8 cellular contexts compared by ENCODE assay signal in genomic region chr9:133347985-133348762, GRCh38. TPM values are rescaled to one million over a fixed set of nuclear protein-coding genes. Genes with fewer than 3 reads are reported as not detected.
DNase-seq lines count a peak whose midpoint lies in the region; ATAC-seq, FAIRE-seq and TF ChIP-seq lines count a peak whose summit lies in the region.

TSS of gene MED22 (minus strand) at chr9:133348131. CDS start at chr9:133346662, 1,469 bp downstream.
TSS of gene RPL7A (plus strand) at chr9:133348218. CDS start at chr9:133348244, 26 bp downstream.

- CTCF ChIA-PET in A549 (lab: Yijun Ruan, JAX): interaction anchor here (0.9 to 3.4 kb wide), 4 partner anchors 15 to 162 kb away, joined by 3 to 10 read pairs (median 4); no protein-coding TSS in a partner anchor
- CTCF ChIA-PET in WTC11 (lab: Charles Lee): interaction anchor here (1.0 to 2.3 kb wide), 6 partner anchors 9 to 162 kb away, joined by 3 to 8 read pairs (median 4); partner anchors contain the start of genes SURF1 and SURF2

- peaks cover 19% of the 10 kb centered on the region for H3K4me1 ChIP-seq in A549

- H3K36me3 Mint-ChIP-seq in WTC11 (peaks cover 73% of the 10 kb centered on the region), immature natural killer cell (peaks cover 8 to 37% (median 14%) of the 10 kb centered on the region in 3 donors)

- FAIRE-seq in A549 (lab: Jason Lieb, UNC): no peak
- FAIRE-seq in bronchial epithelial cell (lab: Jason Lieb, UNC): no peak

- peak within 1 kb of the TSS; percentile 98 to 99 for H3K27ac ChIP-seq in A549

- no peak for TF ChIP-seq RAD21 in A549 (conservative IDR thresholded peaks at IDR 0.05 in 1 of 2, IDR thresholded peaks at IDR 0.05 in 1 of 2)

- peak within 1 kb of the TSS; percentile 87 for H3K4me2 ChIP-seq in A549

- H3K9me3 Mint-ChIP-seq in WTC11 (no peaks in the 10 kb centered on the region), immature natural killer cell (no peaks in the 10 kb centered on the region)

- TF ChIP-seq POLR2A in A549 (IDR thresholded peaks at IDR 0.05; ENCODE audit: low read length): peak; percentile 99

- no peaks in the 10 kb centered on the region for H3K27me3 ChIP-seq in bronchial epithelial cell (ENCODE audit: control insufficient read depth, insufficient read depth, low read length)

- H3K27ac Mint-ChIP-seq in WTC11 (peak within 1 kb of the TSS; percentile 96), immature natural killer cell (peak within 1 kb of the TSS; percentile 90 to 99 (median 96))

- TF ChIP-seq EP300 in A549 (IDR thresholded peaks at IDR 0.05): no peak

- H3K4me3 ChIP-seq in A549 (peak within 1 kb of the TSS; percentile 100), bronchial epithelial cell (ENCODE audit: low read depth, low read length) (peak within 1 kb of the TSS; percentile 62)

- no peak for TF ChIP-seq CTCF in A549 (IDR thresholded peaks at IDR 0.05)
- no peak for TF ChIP-seq CTCF in WTC11 (IDR thresholded peaks at IDR 0.05)
- TF ChIP-seq CTCF in bronchial epithelial cell (IDR thresholded peaks at IDR 0.05; ENCODE audit: insufficient read depth, low read length, severe bottlenecking): peak; percentile 1

- no peaks in the 10 kb centered on the region for H3K9me3 ChIP-seq in A549

- under 1% methylated on average over 38 of the region's 66 CpGs for WGBS in A549 (ENCODE audit: missing lambda C conversion rate)

- H3K27me3 Mint-ChIP-seq in WTC11 (ENCODE audit: low read depth) (no peaks in the 10 kb centered on the region; the same call in 1 of the 2 replicates), immature natural killer cell (ENCODE audit: low read depth in 3 of 3) (peaks cover 2 to 6% (median 5%) of the 10 kb centered on the region in 3 donors)

- peaks cover 26% of the 10 kb centered on the region for H3K4me1 Mint-ChIP-seq in WTC11
- peaks cover 40 to 42% of the 10 kb centered on the region in 2 donors for H3K4me1 Mint-ChIP-seq in immature natural killer cell

- DNase-seq in A549 (ENCODE audit: low read depth in 1 of 2, low spot score in 1 of 2) (peak; percentile 90 to 96), NCI-H226 (peak; percentile 88), WTC11 (ENCODE audit: low spot score) (peak; percentile 91), bronchial epithelial cell (ENCODE audit: low read depth) (peak; percentile 91), immature natural killer cell (peak; percentile 90 to 92 (median 91)), smooth muscle cell of the brain vasculature (ENCODE audit: low read depth, low spot score) (peak; percentile 91)

- H3K4me3 Mint-ChIP-seq in WTC11 (peak within 1 kb of the TSS; percentile 99), immature natural killer cell (peak within 1 kb of the TSS; percentile 95 to 100 (median 98))

- POLR2A ChIA-PET in A549 (lab: Yijun Ruan, JAX): interaction anchor here (0.5 to 2.6 kb wide), 21 partner anchors 9 to 677 kb away, joined by 3 to 27 read pairs (median 5); partner anchors contain the start of genes CACFD1, SLC2A6, STKLD1 and SURF1
- POLR2A ChIA-PET in WTC11 (lab: Charles Lee): interaction anchor here (0.6 to 2.0 kb wide), 8 partner anchors 9 to 131 kb away, joined by 3 to 10 read pairs (median 3); partner anchors contain the start of genes CACFD1, REXO4, SLC2A6 and SURF1

- peak; percentile 74 to 83 for ATAC-seq in A549
- peak; percentile 59 for ATAC-seq in GM18861 (IDR thresholded peaks at IDR 0.05; ENCODE audit: unreplicated experiment)
- peak; percentile 66 for ATAC-seq in HG03159 (IDR thresholded peaks at IDR 0.05; ENCODE audit: unreplicated experiment)
- ATAC-seq in WTC11: peak; percentile 45

- H3K36me3 ChIP-seq in bronchial epithelial cell (ENCODE audit: control insufficient read depth, insufficient read depth, low read length): peaks cover 41% of the 10 kb centered on the region

TF ChIP-seq in A549, 52 proteins besides CTCF, POLR2A, EP300 and RAD21 (continues in another document):
- peak; percentile 98 for TF ChIP-seq BCL3 (IDR thresholded peaks at IDR 0.05)
- peak; percentile 92 for TF ChIP-seq TFCP2L1 (CRISPR knock-in tag; IDR thresholded peaks at IDR 0.05)
- TF ChIP-seq ZSCAN20 (CRISPR knock-in tag; IDR thresholded peaks at IDR 0.05): no peak
- TF ChIP-seq E2F6 (IDR thresholded peaks at IDR 0.05; ENCODE audit: borderline replicate concordance, low read depth): peak; percentile 35; the same call in 1 of the 2 replicates
- 0 out of 2 replicates have a peak, but pooled peaks have one; percentile 70 for TF ChIP-seq MYC (IDR thresholded peaks at IDR 0.05; ENCODE audit: borderline replicate concordance, low read length)
- TF ChIP-seq PHF8 (IDR thresholded peaks at IDR 0.05; ENCODE audit: borderline replicate concordance, low read depth): peak; percentile 86
- no peak for TF ChIP-seq NPAS2 (CRISPR knock-in tag; IDR thresholded peaks at IDR 0.05; ENCODE audit: borderline replicate concordance)
- peak; percentile 59; the same call in 1 of the 2 replicates for TF ChIP-seq FOSB (CRISPR knock-in tag; IDR thresholded peaks at IDR 0.05)
- peak; percentile 95 for TF ChIP-seq MAX (IDR thresholded peaks at IDR 0.05)

TF ChIP-seq in WTC11, 78 proteins besides CTCF, POLR2A, EP300 and RAD21 (continues in another document):
- no peak for TF ChIP-seq IRF1 (CRISPR knock-in tag; IDR thresholded peaks at IDR 0.05)
- TF ChIP-seq ZNF416 (CRISPR knock-in tag; IDR thresholded peaks at IDR 0.05): no peak
- TF ChIP-seq E2F1 (CRISPR knock-in tag; IDR thresholded peaks at IDR 0.05): peak; percentile 69; the same call in 1 of the 2 replicates
- no peak for TF ChIP-seq ESRRA (CRISPR knock-in tag; IDR thresholded peaks at IDR 0.05; ENCODE audit: borderline replicate concordance)
- peak; percentile 79 for TF ChIP-seq PRRX2 (CRISPR knock-in tag; IDR thresholded peaks at IDR 0.05)
- peak; percentile 75; the same call in 1 of the 2 replicates for TF ChIP-seq TEAD1 (CRISPR knock-in tag; IDR thresholded peaks at IDR 0.05)
- peak; percentile 54; the same call in 1 of the 2 replicates for TF ChIP-seq SP1 (CRISPR knock-in tag; conservative IDR thresholded peaks at IDR 0.05)
- peak; percentile 71; the same call in 1 of the 2 replicates for TF ChIP-seq ZNF671 (CRISPR knock-in tag; IDR thresholded peaks at IDR 0.05)
- no peak for TF ChIP-seq ZNF263 (CRISPR knock-in tag; IDR thresholded peaks at IDR 0.05; ENCODE audit: low read depth)
- peak; percentile 69; the same call in 1 of the 2 replicates for TF ChIP-seq CREM (CRISPR knock-in tag; IDR thresholded peaks at IDR 0.05)
- TF ChIP-seq NFATC4 (CRISPR knock-in tag; IDR thresholded peaks at IDR 0.05): peak; percentile 39; the same call in 1 of the 2 replicates
- no peak for TF ChIP-seq SMAD4 (CRISPR knock-in tag; IDR thresholded peaks at IDR 0.05)
- TF ChIP-seq MAX (CRISPR knock-in tag; IDR thresholded peaks at IDR 0.05): peak; percentile 87
- TF ChIP-seq IRF2 (CRISPR knock-in tag; IDR thresholded peaks at IDR 0.05; ENCODE audit: borderline replicate concordance, low read depth): no peak
- no peak for TF ChIP-seq GRHL2 (CRISPR knock-in tag; IDR thresholded peaks at IDR 0.05; ENCODE audit: insufficient replicate concordance, severe bottlenecking)
- TF ChIP-seq ZBTB21 (CRISPR knock-in tag; IDR thresholded peaks at IDR 0.05; ENCODE audit: borderline replicate concordance): no peak

RNA-seq across cellular contexts. Expression of gene MED22, which starts in this region (rescaled TPM):
- polyA plus RNA-seq in A549 (2011; rRNA removed) (15.7 and 18.4 TPM in 2 replicates), A549 (2017; fragmentation: RNase III; extraction: RNeasy Plus Mini Kit Qiagen cat#74134 plus additional on column Dnase treatment) (20.4 to 22.8 TPM (median 22.0 TPM) in 3 replicates), immature natural killer cell (10 to 100 TPM in 1 of 3 donors, 1 to 10 TPM in 2; 5.2 to 27.4 (median 7.0) TPM)
- polyA plus RNA-seq in A549 (2012; cell fraction: cytosol; rRNA removed): 30.9 and 37.1 TPM in 2 replicates
- polyA plus RNA-seq in A549 (2012; cell fraction: nucleus; rRNA removed): 49.7 and 50.6 TPM in 2 replicates
- 32.2 and 42.8 TPM in 2 replicates for polyA minus RNA-seq in A549 (2011; rRNA and poly(A)+ RNA removed)
- total RNA-seq in WTC11 (2021) (51.2 to 59.5 TPM (median 55.3 TPM) in 3 replicates), bronchial epithelial cell (17.5 and 21.3 TPM in 2 replicates)

RNA-seq across cellular contexts. Expression of gene RPL7A, which starts in this region (rescaled TPM):
- polyA plus RNA-seq in A549 (2011; rRNA removed) (2,218 and 2,405 TPM in 2 replicates), A549 (2017; fragmentation: RNase III; extraction: RNeasy Plus Mini Kit Qiagen cat#74134 plus additional on column Dnase treatment) (2,511 to 2,766 TPM (median 2,608 TPM) in 3 replicates), immature natural killer cell (100 to 1,000 TPM; 459 to 791 (median 622) TPM)
- polyA plus RNA-seq in A549 (2012; cell fraction: cytosol; rRNA removed): 3,633 and 4,197 TPM in 2 replicates
- polyA plus RNA-seq in A549 (2012; cell fraction: nucleus; rRNA removed): 1,837 and 2,384 TPM in 2 replicates
- 1,872 and 2,628 TPM in 2 replicates for polyA minus RNA-seq in A549 (2011; rRNA and poly(A)+ RNA removed)
- total RNA-seq in WTC11 (2021) (2,747 to 3,149 TPM (median 3,142 TPM) in 3 replicates), bronchial epithelial cell (2,200 and 3,023 TPM in 2 replicates)

Comparison
In these comparisons a context has a peak if more than half of its experiments do, and no peak if none do; other contexts are left out.
1. Peak in every context shown above with its lines: DNase-seq, ATAC-seq, H3K4me3 ChIP-seq and H3K27ac ChIP-seq.